Comparison of ENCODE assay signal across 7 cellular contexts in genomic region chr15:33009603-33010002, GRCh38.
"Had no signal": no experiment of that assay in that cellular context is flagged by ENCODE, and none has a peak within 500 bp of the region (broad histone marks: within the 10 kb centered on the region; RNA-seq: fewer than 3 reads in every experiment).

No MANE protein-coding gene starts in this region.

- ATAC-seq: GM23338 had no signal

- H2AFZ ChIP-seq: GM23338 had no signal

- H3K4me3 ChIP-seq: GM23338 had no signal

- DNase-seq: H9, HCEC 1CT, IMR-90 had no signal

- FAIRE-seq: H1, H54, HTR-8/SVneo had no signal
